Comparison of ENCODE assay signal across 19 cellular contexts in genomic region chr5:142886211-142886610, GRCh38.
"Had no signal": no experiment of that assay in that cellular context is flagged by ENCODE, and none has a peak within 500 bp of the region (broad histone marks: within the 10 kb centered on the region; RNA-seq: fewer than 3 reads in every experiment).

No MANE protein-coding gene starts in this region.

- ATAC-seq: activated CD8-positive, alpha-beta memory T cell treated with anti-CD3 and anti-CD28 coated beads, Interleukin-2, amount 10 ng/mL, durations not matched to agents 7 days and 5 days; left colon; psoas muscle had no signal

- H3K27me3 ChIP-seq: esophagus muscularis mucosa, neural progenitor cell, right lobe of liver, upper lobe of left lung had no signal

- H3K9me3 Mint-ChIP-seq: activated naive CD4-positive, alpha-beta T cell treated with anti-CD3 and anti-CD28 coated beads for 36 hours; activated T-helper 2 cell treated with anti-CD3 and anti-CD28 coated beads, Interferon-gamma antibody, Interleukin-2, Interleukin-4, amounts not matched to agents 10 μg/mL and 5 μg/mL and 100 μg/mL, durations not matched to agents 14 hours and 24 hours and 36 hours; mesothelial cell of epicardium; neural progenitor cell; stimulated activated naive CD8-positive, alpha-beta T cell treated with anti-CD3 and anti-CD28 coated beads, Interleukin-15, Interleukin-2, amounts not matched to agents 100 ng/mL and 50 ng/mL, for 24 hours had no signal

- H3K36me3 Mint-ChIP-seq: activated CD8-positive, alpha-beta memory T cell treated with anti-CD3 and anti-CD28 coated beads, Interleukin-2, amount 10 ng/mL, durations not matched to agents 7 days and 5 days; mesothelial cell of epicardium; neural progenitor cell had no signal

- H3K36me3 ChIP-seq: neural progenitor cell, right lobe of liver had no signal

- H3K27me3 Mint-ChIP-seq: activated CD8-positive, alpha-beta memory T cell treated with anti-CD3 and anti-CD28 coated beads, Interleukin-2, amount 10 ng/mL, durations not matched to agents 7 days and 5 days; stimulated activated naive CD8-positive, alpha-beta T cell treated with anti-CD3 and anti-CD28 coated beads, Interleukin-15, Interleukin-2, amounts not matched to agents 100 ng/mL and 50 ng/mL, for 24 hours had no signal

- H3K4me3 Mint-ChIP-seq: activated CD8-positive, alpha-beta memory T cell treated with anti-CD3 and anti-CD28 coated beads, Interleukin-2, amount 10 ng/mL, durations not matched to agents 7 days and 5 days; activated naive CD4-positive, alpha-beta T cell treated with anti-CD3 and anti-CD28 coated beads for 36 hours; mesothelial cell of epicardium; neural progenitor cell; stimulated activated naive CD8-positive, alpha-beta T cell treated with anti-CD3 and anti-CD28 coated beads, Interleukin-15, Interleukin-2, amounts not matched to agents 100 ng/mL and 50 ng/mL, for 24 hours had no signal

- H3K9me3 ChIP-seq: esophagus muscularis mucosa, psoas muscle, right lobe of liver, upper lobe of left lung had no signal

- H3K27ac Mint-ChIP-seq: activated CD8-positive, alpha-beta memory T cell treated with anti-CD3 and anti-CD28 coated beads, Interleukin-2, amount 10 ng/mL, durations not matched to agents 7 days and 5 days; activated naive CD4-positive, alpha-beta T cell treated with anti-CD3 and anti-CD28 coated beads for 36 hours; activated T-helper 2 cell treated with anti-CD3 and anti-CD28 coated beads, Interferon-gamma antibody, Interleukin-2, Interleukin-4, amounts not matched to agents 10 μg/mL and 5 μg/mL and 100 μg/mL, durations not matched to agents 14 hours and 24 hours and 36 hours; mesothelial cell of epicardium; neural progenitor cell had no signal

- H3K4me1 ChIP-seq: right lobe of liver had no signal

- H3K4me3 ChIP-seq: coronary artery, esophagus muscularis mucosa, lung, neural progenitor cell, psoas muscle, right lobe of liver, upper lobe of left lung had no signal

- DNase-seq: activated CD4-positive, alpha-beta T cell treated with anti-CD3 and anti-CD28 coated beads for 1 hour; activated CD4-positive, alpha-beta T cell treated with anti-CD3 and anti-CD28 coated beads, Interleukin-2, amount 50 U/mL, for 4 hours; activated CD8-positive, alpha-beta memory T cell treated with anti-CD3 and anti-CD28 coated beads, Interleukin-2, amount 10 ng/mL, durations not matched to agents 7 days and 5 days; activated naive CD4-positive, alpha-beta T cell treated with anti-CD3 and anti-CD28 coated beads for 36 hours; activated T-cell treated with anti-CD3 and anti-CD28 coated beads, Interleukin-2, amount 50 U/mL, for 1 hour; caudate nucleus; foreskin melanocyte; left colon; psoas muscle; right lobe of liver; T1000; upper lobe of left lung had no signal
